In the genomic region with DNA sequence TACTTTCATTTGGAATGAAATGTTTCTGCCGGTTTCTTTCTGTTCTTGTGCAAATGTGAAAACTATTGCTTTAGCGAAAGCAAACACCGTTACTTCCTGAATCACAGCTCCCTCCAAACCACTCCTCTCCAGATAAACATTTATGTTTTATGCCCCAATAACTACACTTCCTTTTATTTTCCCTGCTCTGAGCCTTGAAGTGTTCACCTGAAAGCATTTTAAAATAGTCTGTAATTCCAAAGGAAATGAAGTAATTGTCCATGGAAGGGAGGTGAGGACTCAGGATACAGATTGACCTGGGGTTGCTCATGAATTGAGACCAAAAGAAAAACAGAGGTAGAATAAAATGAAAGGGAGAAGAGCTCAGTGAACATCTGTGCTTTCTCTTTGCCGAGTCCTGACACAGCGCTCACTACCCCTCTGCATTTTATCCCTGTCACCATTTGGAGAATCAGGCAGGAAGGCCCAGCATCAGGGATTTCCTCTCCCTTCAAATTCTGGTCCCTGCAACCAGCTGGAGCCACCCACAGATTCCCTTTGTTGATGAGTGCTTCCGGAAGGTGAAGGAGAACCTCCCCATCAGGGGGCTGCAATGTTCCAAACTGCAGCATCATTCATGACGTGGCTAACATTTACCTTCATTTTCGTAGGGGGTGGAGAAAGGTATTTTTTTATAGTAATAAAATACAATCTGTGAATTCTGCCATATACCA, we compare ENCODE assay signal across 9 cellular contexts.
A peak's percentile ranks its signal among the peaks of the same experiment; 100 is the strongest.
DNase-seq lines count a peak whose midpoint lies in the region; ATAC-seq and TF ChIP-seq lines count a peak whose summit lies in the region.
"Had no signal": no experiment of that assay in that cellular context is flagged by ENCODE, and none has a peak within 500 bp of the region (broad histone marks: within the 10 kb centered on the region; RNA-seq: fewer than 3 reads in every experiment).

No MANE protein-coding gene starts in this region.

- WGBS in right cardiac atrium: 46% methylated on average over 8 of the region's 8 CpGs
- WGBS in right lobe of liver (ENCODE audit: insufficient coverage, low coverage, low lambda C conversion rate, missing lambda C conversion rate): 29% methylated on average over 8 of the region's 8 CpGs

- no peaks in the 10 kb centered on the region for H3K9me3 ChIP-seq in right cardiac atrium (ENCODE audit: control insufficient read depth, low read length)
- no peaks in the 10 kb centered on the region for H3K9me3 ChIP-seq in right lobe of liver

- intact Hi-C loops in right cardiac atrium (cut with DNase I) (no loop called here), left ventricle myocardium superior (cut with micrococcal nuclease) (no loop called here), right lobe of liver (cut with DNase I) (no loop called here)

- no peak for TF ChIP-seq CTCF in VCaP (conservative IDR thresholded peaks at IDR 0.05)
- no peak for TF ChIP-seq CTCF in right lobe of liver (IDR thresholded peaks at IDR 0.05)

- ATAC-seq in right cardiac atrium (no peak), left ventricle myocardium superior (no peak), right lobe of liver (peak; percentile 56 to 78 (median 68)), GM18519 (IDR thresholded peaks at IDR 0.05; ENCODE audit: low FRiP score, unreplicated experiment) (no peak), HG03045 (IDR thresholded peaks at IDR 0.05; ENCODE audit: unreplicated experiment) (no peak)

- H3K36me3 ChIP-seq in right lobe of liver: no peaks in the 10 kb centered on the region

- H3K4me3 ChIP-seq in right cardiac atrium (ENCODE audit: low read length): no peak overlapping the region
- peak overlapping the region in 1 of 3 donors; percentile 22 for H3K4me3 ChIP-seq in right lobe of liver

- peaks cover 2% of the 10 kb centered on the region for H3K4me1 ChIP-seq in right cardiac atrium (ENCODE audit: control insufficient read depth, insufficient read depth, low read length)
- H3K4me1 ChIP-seq in right lobe of liver: peaks cover 0 to 18% (median 5%) of the 10 kb centered on the region in 4 donors

- H3K27ac ChIP-seq in right cardiac atrium (ENCODE audit: low read length) (peak overlapping the region; percentile 19), VCaP (peak overlapping the region; percentile 58), right lobe of liver (peak overlapping the region; percentile 58 to 85 (median 79))

- H3K27me3 ChIP-seq in right cardiac atrium (ENCODE audit: control insufficient read depth, insufficient read depth) (no peaks in the 10 kb centered on the region), right lobe of liver (no peaks in the 10 kb centered on the region)

- TF ChIP-seq POLR2A in right lobe of liver (IDR thresholded peaks at IDR 0.05) (no peak), erythroblast (IDR thresholded peaks at IDR 0.05; ENCODE audit: low read length) (no peak)

- DNase-seq in right cardiac atrium: peak in 1 of 3 donors; percentile 18
- no peak for DNase-seq in left ventricle myocardium superior
- DNase-seq in right lobe of liver: no peak
- no peak for DNase-seq in activated CD4-positive, CD25-positive, alpha-beta regulatory T cell treated with anti-CD3 and anti-CD28 coated beads, Interleukin-2, amount 50 U/mL, for 72 hours
- DNase-seq in erythroblast (lab: John Stamatoyannopoulos, UW): no peak
- DNase-seq: DMS 273 treated with DMSO at 0.1 percent for 48 hours had no signal

Comparison
In these comparisons a context has a peak if more than half of its experiments do, and no peak if none do; other contexts are left out.
1. ATAC-seq: peak in right lobe of liver (4 of 4); none in right cardiac atrium (0 of 2), left ventricle myocardium superior (single experiment), GM18519 (single experiment) and HG03045 (single experiment).
2. H3K27ac ChIP-seq: peak in every context shown above with its lines; median percentile 79 in right lobe of liver; 58 in VCaP; 19 in right cardiac atrium.